In the genomic region with DNA sequence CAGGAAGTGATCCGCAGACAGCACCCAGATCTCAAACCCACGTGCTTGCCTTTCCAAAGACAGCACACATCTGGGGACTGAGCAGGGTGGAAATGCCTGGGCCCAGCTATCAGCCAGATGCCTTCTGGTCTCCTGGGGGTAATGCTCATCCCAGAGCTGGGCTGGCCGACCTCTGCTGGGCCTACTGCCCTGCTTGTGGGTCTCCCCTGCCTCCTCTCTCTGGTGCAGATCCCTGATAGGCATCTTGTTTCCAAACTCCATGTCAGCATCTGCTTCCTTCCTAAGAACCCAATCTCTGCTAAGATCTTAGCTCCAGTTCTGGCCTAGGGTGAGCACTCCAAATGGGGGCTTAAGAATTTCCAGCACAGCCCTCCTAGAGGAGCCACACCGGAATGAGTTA, we compare ENCODE assay signal across 26 cellular contexts.
"Had no signal": no experiment of that assay in that cellular context is flagged by ENCODE, and none has a peak within 500 bp of the region (broad histone marks: within the 10 kb centered on the region; RNA-seq: fewer than 3 reads in every experiment).

No MANE protein-coding gene starts in this region.

- H3K4me1 ChIP-seq: stomach, suprapubic skin, testis, thyroid gland, tibial artery, tibial nerve, transverse colon, upper lobe of left lung, upper lobe of right lung, uterus, vagina had no signal

- DNase-seq: stimulated activated CD4-positive, alpha-beta T cell treated with anti-CD3 and anti-CD28 coated beads, Interleukin-2, amount 100 ng/mL, for 48 hours; stimulated activated CD4-positive, alpha-beta T cell treated with anti-CD3 and anti-CD28 coated beads, Interleukin-4, amount 100 ng/mL, for 1 hour; stimulated activated CD4-positive, alpha-beta T cell treated with anti-CD3 and anti-CD28 coated beads, Interleukin-4, amount 100 ng/mL, for 24 hours; stimulated activated CD4-positive, alpha-beta T cell treated with anti-CD3 and anti-CD28 coated beads, Interleukin-4, amount 100 ng/mL, for 4 hours; stimulated activated CD8-positive, alpha-beta memory T cell treated with anti-CD3 and anti-CD28 coated beads, Interleukin-4, amount 100 ng/mL, for 48 hours; stimulated activated naive B cell treated with anti-CD40 and anti-IgM and Interleukin-4, amounts not matched to agents 10 μg/mL and 1 μg/mL and 100 μg/mL, for 72 hours; stimulated activated naive CD4-positive, alpha-beta T cell; stimulated activated naive CD4-positive, alpha-beta T cell treated with Interleukin-2 at 50 U/mL for 16 hours; stimulated activated naive CD8-positive, alpha-beta T cell treated with anti-CD3 and anti-CD28 coated beads, Interleukin-15, amount 100 ng/mL, for 72 hours; stimulated activated naive CD8-positive, alpha-beta T cell treated with anti-CD3 and anti-CD28 coated beads, Interleukin-15, Interleukin-2, amounts not matched to agents 100 U/mL and 50 U/mL, for 24 hours; stomach; substantia nigra; testis; thyroid gland; tibial artery; transverse colon; trophoblast cell; upper lobe of left lung; upper lobe of right lung; uterus had no signal

- H3K27ac ChIP-seq: stomach, suprapubic skin, testis, thoracic aorta, thyroid gland, tibial artery, tibial nerve, transverse colon, upper lobe of left lung, upper lobe of right lung, uterus, vagina had no signal

- H3K4me3 ChIP-seq: stomach, suprapubic skin, testis, thoracic aorta, thyroid gland, tibial artery, tibial nerve, transverse colon, upper lobe of left lung, upper lobe of right lung, uterus, vagina had no signal

- H3K36me3 ChIP-seq: stomach, suprapubic skin, thoracic aorta, thyroid gland, tibial artery, tibial nerve, transverse colon, upper lobe of left lung, upper lobe of right lung, uterus, vagina had no signal

- H3K9me3 ChIP-seq: stomach, suprapubic skin, testis, thoracic aorta, thyroid gland, tibial artery, tibial nerve, transverse colon, upper lobe of left lung, upper lobe of right lung, uterus, vagina had no signal

- H3K27me3 ChIP-seq: suprapubic skin, testis, thyroid gland, tibial nerve, transverse colon, upper lobe of left lung, uterus, vagina had no signal

- ATAC-seq: stimulated activated effector memory CD8-positive, alpha-beta T cell treated with anti-CD3 and anti-CD28 coated beads, Interleukin-12 subunit alpha, Interleukin-12 subunit beta, amount 100 ng/mL, for 72 hours; stimulated activated memory B cell treated with anti-CD40 and anti-IgM and Interleukin-4, amounts not matched to agents 10 μg/mL and 1 μg/mL and 100 μg/mL, for 72 hours; stimulated activated naive B cell treated with anti-CD40 and anti-IgM and Interleukin-4, amounts not matched to agents 10 μg/mL and 1 μg/mL and 100 μg/mL, for 72 hours; stimulated activated naive CD8-positive, alpha-beta T cell treated with anti-CD3 and anti-CD28 coated beads, Interleukin-15, amount 100 ng/mL, for 72 hours; stimulated activated naive CD8-positive, alpha-beta T cell treated with anti-CD3 and anti-CD28 coated beads, Interleukin-15, Interleukin-2, amounts not matched to agents 100 U/mL and 50 U/mL, for 24 hours; upper lobe of right lung had no signal
